18 cellular contexts compared by ENCODE assay signal in genomic region chr12:47433876-47434275, GRCh38.
A peak's percentile ranks its signal among the peaks of the same experiment; 100 is the strongest.
DNase-seq lines count a peak whose midpoint lies in the region; ATAC-seq, FAIRE-seq and TF ChIP-seq lines count a peak whose summit lies in the region.
"Had no signal": no experiment of that assay in that cellular context is flagged by ENCODE, and none has a peak within 500 bp of the region (broad histone marks: within the 10 kb centered on the region; RNA-seq: fewer than 3 reads in every experiment).

No MANE protein-coding gene starts in this region.

- H3K27ac ChIP-seq in GM23248 (no peak overlapping the region), astrocyte (ENCODE audit: low read depth, low read length) (no peak overlapping the region)

- no peaks in the 10 kb centered on the region for H3K27me3 ChIP-seq in GM23248 (replicated peaks; ENCODE audit: insufficient read depth)
- no peaks in the 10 kb centered on the region for H3K27me3 ChIP-seq in astrocyte (ENCODE audit: insufficient read depth, low read length)

- H3K36me3 ChIP-seq in GM23248 (ENCODE audit: low read depth) (no peaks in the 10 kb centered on the region), astrocyte (ENCODE audit: insufficient read depth, low read length) (no peaks in the 10 kb centered on the region)

- peak; percentile 9 for FAIRE-seq in astrocyte (lab: Jason Lieb, UNC)
- FAIRE-seq: GM12892, GM19239 had no signal

- H3F3A ChIP-seq in GM23248 (ENCODE audit: insufficient read depth) = peaks cover 10% of the 10 kb centered on the region; the same call in 1 of the 2 replicates

- in situ Hi-C loops in GM23248 (cut with MboI) = no loop called here

- POLR2A ChIA-PET in activated CD8-positive, alpha-beta T cell treated with anti-CD3 and anti-CD28 coated beads for 36 hours (lab: Charles Lee) = no interaction called here

- H2AFZ ChIP-seq in GM23248 (no peak overlapping the region), astrocyte (ENCODE audit: low read depth, low read length) (no peak overlapping the region)

- no peaks in the 10 kb centered on the region for H3K27me3 Mint-ChIP-seq in astrocyte (ENCODE audit: low read depth, unreplicated experiment)
- no peaks in the 10 kb centered on the region for H3K27me3 Mint-ChIP-seq in activated T-cell treated with anti-CD3 and anti-CD28 coated beads, Interleukin-2, amount 50 U/mL, for 24 hours
- H3K27me3 Mint-ChIP-seq in activated CD8-positive, alpha-beta T cell treated with anti-CD3 and anti-CD28 coated beads for 36 hours = no peaks in the 10 kb centered on the region
- H3K27me3 Mint-ChIP-seq: B cell had no signal

- intact Hi-C loops in activated CD8-positive, alpha-beta T cell treated with anti-CD3 and anti-CD28 coated beads for 36 hours (cut with micrococcal nuclease) = no loop called here

- H3K4me1 ChIP-seq in GM23248 (ENCODE audit: insufficient read depth) (peaks cover 11% of the 10 kb centered on the region; the same call in 1 of the 2 replicates), astrocyte (ENCODE audit: insufficient read depth, low read length) (no peaks in the 10 kb centered on the region)
- H3K4me1 ChIP-seq: Caco-2 had no signal

- DNase-seq in EH (ENCODE audit: low read depth) (peak; percentile 73), GM23248 (peak; percentile 24), astrocyte (ENCODE audit: low read depth) (peak; percentile 58), SW480 (ENCODE audit: low spot score) (no peak), NCI-H1105 treated with DMSO at 0.1 percent for 48 hours (lab: John Stamatoyannopoulos, UW) (no peak)
- DNase-seq in activated T-cell treated with anti-CD3 and anti-CD28 coated beads, Interleukin-2, amount 50 U/mL, for 24 hours = no peak
- DNase-seq in activated CD8-positive, alpha-beta T cell treated with anti-CD3 and anti-CD28 coated beads for 36 hours = no peak
- DNase-seq: ACHN; Caco-2; CD8-positive, alpha-beta memory T cell; DND-41; Kasumi-1; KBM-7 had no signal

- H3K9ac ChIP-seq in GM23248 (no peak overlapping the region), astrocyte (ENCODE audit: low read length) (no peak overlapping the region)

- no peak overlapping the region for H3K27ac Mint-ChIP-seq in astrocyte (ENCODE audit: unreplicated experiment)
- H3K27ac Mint-ChIP-seq in activated T-cell treated with anti-CD3 and anti-CD28 coated beads, Interleukin-2, amount 50 U/mL, for 24 hours = no peak overlapping the region
- H3K27ac Mint-ChIP-seq in activated CD8-positive, alpha-beta T cell treated with anti-CD3 and anti-CD28 coated beads for 36 hours = no peak overlapping the region
- H3K27ac Mint-ChIP-seq: B cell; CD14-positive monocyte; CD8-positive, alpha-beta memory T cell had no signal

- H3K36me3 Mint-ChIP-seq in astrocyte (ENCODE audit: low read depth, unreplicated experiment) = no peaks in the 10 kb centered on the region
- no peaks in the 10 kb centered on the region for H3K36me3 Mint-ChIP-seq in activated T-cell treated with anti-CD3 and anti-CD28 coated beads, Interleukin-2, amount 50 U/mL, for 24 hours (ENCODE audit: low read depth)
- no peaks in the 10 kb centered on the region for H3K36me3 Mint-ChIP-seq in activated CD8-positive, alpha-beta T cell treated with anti-CD3 and anti-CD28 coated beads for 36 hours (ENCODE audit: low read depth)
- H3K36me3 Mint-ChIP-seq: CD14-positive monocyte had no signal

- peaks cover 2% of the 10 kb centered on the region for H3K9me3 Mint-ChIP-seq in astrocyte (ENCODE audit: unreplicated experiment)
- peaks cover 10% of the 10 kb centered on the region for H3K9me3 Mint-ChIP-seq in activated T-cell treated with anti-CD3 and anti-CD28 coated beads, Interleukin-2, amount 50 U/mL, for 24 hours
- H3K9me3 Mint-ChIP-seq in activated CD8-positive, alpha-beta T cell treated with anti-CD3 and anti-CD28 coated beads for 36 hours = peaks cover 13% of the 10 kb centered on the region

- H3K79me2 ChIP-seq in GM23248 (ENCODE audit: insufficient read depth) (no peaks in the 10 kb centered on the region), astrocyte (ENCODE audit: insufficient read depth, low read length) (no peaks in the 10 kb centered on the region)

- H4K20me1 ChIP-seq in GM23248 (ENCODE audit: insufficient read depth) = no peaks in the 10 kb centered on the region
- H4K20me1 ChIP-seq in astrocyte (ENCODE audit: insufficient read depth, low read length) = no peaks in the 10 kb centered on the region

- no peaks in the 10 kb centered on the region for H3K4me1 Mint-ChIP-seq in astrocyte (ENCODE audit: low read depth, unreplicated experiment)
- H3K4me1 Mint-ChIP-seq in activated T-cell treated with anti-CD3 and anti-CD28 coated beads, Interleukin-2, amount 50 U/mL, for 24 hours (ENCODE audit: low read depth) = no peaks in the 10 kb centered on the region
- H3K4me1 Mint-ChIP-seq in activated CD8-positive, alpha-beta T cell treated with anti-CD3 and anti-CD28 coated beads for 36 hours (ENCODE audit: low read depth) = no peaks in the 10 kb centered on the region
- H3K4me1 Mint-ChIP-seq: B cell; CD14-positive monocyte; CD8-positive, alpha-beta memory T cell had no signal

- no peaks in the 10 kb centered on the region for H3K9me2 ChIP-seq in GM23248 (ENCODE audit: insufficient read depth)

- H3K9me3 ChIP-seq in GM23248 (ENCODE audit: low read depth) = no peaks in the 10 kb centered on the region
- no peaks in the 10 kb centered on the region for H3K9me3 ChIP-seq in astrocyte (ENCODE audit: insufficient read depth, low read depth, low read length)

- H3K4me3 Mint-ChIP-seq in astrocyte (ENCODE audit: unreplicated experiment) = no peak overlapping the region
- H3K4me3 Mint-ChIP-seq in activated T-cell treated with anti-CD3 and anti-CD28 coated beads, Interleukin-2, amount 50 U/mL, for 24 hours = no peak overlapping the region
- H3K4me3 Mint-ChIP-seq in activated CD8-positive, alpha-beta T cell treated with anti-CD3 and anti-CD28 coated beads for 36 hours = no peak overlapping the region
- H3K4me3 Mint-ChIP-seq: B cell; CD14-positive monocyte; CD8-positive, alpha-beta memory T cell had no signal

- H3K4me3 ChIP-seq in GM23248 = no peak overlapping the region
- no peak overlapping the region for H3K4me3 ChIP-seq in astrocyte (ENCODE audit: insufficient read depth, low read depth, low read length)

- no peak for ATAC-seq in activated CD8-positive, alpha-beta T cell treated with anti-CD3 and anti-CD28 coated beads for 36 hours
- ATAC-seq: HCT116 had no signal

- H3K4me2 ChIP-seq in GM23248 (ENCODE audit: unreplicated experiment) (no peak overlapping the region), astrocyte (ENCODE audit: low read length) (no peak overlapping the region)

- CTCF ChIA-PET in activated CD8-positive, alpha-beta T cell treated with anti-CD3 and anti-CD28 coated beads for 36 hours (lab: Charles Lee) = interaction anchor here (1.2 kb wide), 1 partner anchor 9 kb away, joined by 3 read pairs; no protein-coding TSS in a partner anchor

- TF ChIP-seq CTCF in astrocyte (IDR thresholded peaks at IDR 0.05; ENCODE audit: insufficient read depth, low read depth, low read length) = no peak
- no peak for TF ChIP-seq CTCF in activated CD8-positive, alpha-beta T cell treated with anti-CD3 and anti-CD28 coated beads for 36 hours (IDR thresholded peaks at IDR 0.05)

Comparison
In these comparisons a context has a peak if more than half of its experiments do, and no peak if none do; other contexts are left out.
1. DNase-seq: peak in EH (single experiment), GM23248 (single experiment) and astrocyte (single experiment); none in activated T-cell treated with anti-CD3 and anti-CD28 coated beads, Interleukin-2, amount 50 U/mL, for 24 hours (single experiment), activated CD8-positive, alpha-beta T cell treated with anti-CD3 and anti-CD28 coated beads for 36 hours (single experiment), SW480 (single experiment) and NCI-H1105 treated with DMSO at 0.1 percent for 48 hours (single experiment).